ENCODE assay signal across 28 cellular contexts in genomic region chr9:132190966-132191365, GRCh38. TPM values are rescaled to one million over a fixed set of nuclear protein-coding genes. Genes with fewer than 3 reads are reported as not detected.
"Had no signal": no experiment of that assay in that cellular context is flagged by ENCODE, and none has a peak within 500 bp of the region (broad histone marks: within the 10 kb centered on the region; RNA-seq: fewer than 3 reads in every experiment).

No MANE protein-coding gene starts in this region.

- H3K4me3 ChIP-seq: adrenal gland, ascending aorta, esophagus squamous epithelium, sigmoid colon, thyroid gland, upper lobe of left lung, vagina had no signal

- H3K27me3 ChIP-seq: adrenal gland, neutrophil, thyroid gland, vagina had no signal

- ATAC-seq: stimulated activated effector memory CD8-positive, alpha-beta T cell treated with anti-CD3 and anti-CD28 coated beads, Interleukin-12 subunit alpha, Interleukin-12 subunit beta, amount 100 ng/mL, for 72 hours had no signal

- H3K27ac ChIP-seq: adrenal gland, ascending aorta, epithelial cell of prostate, esophagus squamous epithelium, neutrophil, sigmoid colon, thyroid gland, upper lobe of left lung, vagina had no signal

- H3K36me3 ChIP-seq: adrenal gland, ascending aorta, esophagus squamous epithelium, sigmoid colon, thyroid gland, upper lobe of left lung, vagina had no signal

- H3K4me1 ChIP-seq: ascending aorta, esophagus squamous epithelium, sigmoid colon, thyroid gland, upper lobe of left lung, vagina had no signal

- H3K9me3 ChIP-seq: adrenal gland, ascending aorta, esophagus squamous epithelium, neutrophil, sigmoid colon, thyroid gland, upper lobe of left lung, vagina had no signal

- DNase-seq: activated CD4-positive, alpha-beta memory T cell treated with anti-CD3 and anti-CD28 coated beads for 36 hours; activated CD4-positive, alpha-beta T cell treated with anti-CD3 and anti-CD28 coated beads, Interleukin-2, amount 10 ng/mL, durations not matched to agents 24 days and 14 days; activated CD4-positive, CD25-positive, alpha-beta regulatory T cell treated with anti-CD3 and anti-CD28 coated beads, Interleukin-2, amount 50 U/mL, for 72 hours; activated CD8-positive, alpha-beta memory T cell treated with anti-CD3 and anti-CD28 coated beads, Interleukin-2, amount 50 U/mL, for 4 hours; activated effector memory CD4-positive, alpha-beta T cell treated with anti-CD3 and anti-CD28 coated beads, Interleukin-2, amount 50 U/mL, for 16 hours; activated naive CD4-positive, alpha-beta T cell treated with anti-CD3 and anti-CD28 coated beads for 36 hours; activated naive CD8-positive, alpha-beta T cell treated with anti-CD3 and anti-CD28 coated beads for 36 hours; activated T-cell treated with anti-CD3 and anti-CD28 coated beads, Interleukin-2, amount 50 U/mL, for 1 hour; adrenal gland; central memory CD4-positive, alpha-beta T cell; dermis blood vessel endothelial cell; effector CD8-positive, alpha-beta T cell; esophagus squamous epithelium; foreskin melanocyte; kidney glomerular epithelial cell; mammary epithelial cell; retina; sigmoid colon; small intestine; stimulated activated CD4-positive, alpha-beta T cell treated with anti-CD3 and anti-CD28 coated beads, Interleukin-4, amount 100 ng/mL, for 24 hours; T1000; thyroid gland had no signal

RNA-seq across cellular contexts. Expression of gene NTNG2, which starts 29.1 kb away (rescaled TPM):
- total RNA-seq: dermis blood vessel endothelial cell had no signal
